ENCODE assay signal across 10 cellular contexts in the genomic region with DNA sequence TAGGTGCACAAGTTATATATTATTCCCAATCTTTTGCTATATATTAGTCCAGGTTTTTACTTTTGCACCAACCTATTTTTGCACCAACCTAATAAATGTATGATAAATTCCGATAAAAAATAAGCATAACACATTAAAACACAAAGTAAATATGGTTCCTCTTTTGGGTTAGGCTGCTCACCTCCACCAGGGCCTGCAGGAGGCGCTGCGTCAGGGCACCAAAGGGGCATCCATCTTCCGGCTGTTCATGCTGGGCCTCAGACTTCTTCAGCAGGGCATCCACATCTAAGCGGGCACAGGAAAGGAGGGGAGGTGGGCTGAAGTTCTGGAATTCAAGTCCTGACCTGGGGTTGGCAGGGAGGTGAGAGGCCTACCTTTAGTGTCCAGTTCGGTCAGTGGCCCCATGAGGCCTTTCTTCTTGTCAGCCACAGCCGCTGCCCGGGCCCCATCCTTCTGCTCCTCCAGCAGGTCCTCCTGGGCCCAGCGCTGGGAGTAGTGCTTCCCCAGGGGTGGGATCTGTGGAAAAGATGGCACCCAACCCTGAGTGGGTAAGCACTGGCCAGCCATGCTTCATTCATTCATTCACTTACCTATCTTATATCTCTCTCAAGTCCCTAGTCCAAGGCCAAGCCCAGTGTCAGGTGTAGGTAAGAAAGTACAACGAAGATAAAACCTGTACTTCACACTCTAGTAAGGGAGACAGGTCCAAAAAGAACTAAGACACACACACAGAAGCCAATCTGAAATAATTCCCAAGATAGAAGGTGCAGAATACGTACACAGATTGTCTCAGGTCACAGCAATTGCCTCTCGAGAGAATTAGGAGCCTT. TPM values are rescaled to one million over a fixed set of nuclear protein-coding genes. Genes with fewer than 3 reads are reported as not detected.
DNase-seq lines count a peak whose midpoint lies in the region; ATAC-seq and TF ChIP-seq lines count a peak whose summit lies in the region.
"Had no signal": no experiment of that assay in that cellular context is flagged by ENCODE, and none has a peak within 500 bp of the region (broad histone marks: within the 10 kb centered on the region; RNA-seq: fewer than 3 reads in every experiment).

No MANE protein-coding gene starts in this region.

- H3K27me3 Mint-ChIP-seq in T-helper 1 cell treated with Interleukin-12 subunit alpha and Interleukin-12 subunit beta and Interleukin-4 antibody, amounts not matched to agents 30 μg/mL and 1 μg/mL, for 36 hours (ENCODE audit: low read depth): no peaks in the 10 kb centered on the region

- peaks cover 33% of the 10 kb centered on the region for H3K4me1 Mint-ChIP-seq in T-helper 1 cell treated with Interleukin-12 subunit alpha and Interleukin-12 subunit beta and Interleukin-4 antibody, amounts not matched to agents 30 μg/mL and 1 μg/mL, for 36 hours (ENCODE audit: low read depth)

- H3K9ac ChIP-seq in Karpas-422 (ENCODE audit: low read length) (no peak overlapping the region), neural cell (ENCODE audit: low read length) (no peak overlapping the region)

- peaks cover 60% of the 10 kb centered on the region for H3K36me3 Mint-ChIP-seq in T-helper 1 cell treated with Interleukin-12 subunit alpha and Interleukin-12 subunit beta and Interleukin-4 antibody, amounts not matched to agents 30 μg/mL and 1 μg/mL, for 36 hours (ENCODE audit: low read depth)

- H3K9me3 ChIP-seq in Karpas-422 (ENCODE audit: low read length) (no peaks in the 10 kb centered on the region), neural cell (ENCODE audit: low read length) (no peaks in the 10 kb centered on the region)
- H3K9me3 ChIP-seq: heart left ventricle had no signal

- H3K27ac ChIP-seq in Karpas-422 (ENCODE audit: low read length): no peak overlapping the region
- no peak overlapping the region for H3K27ac ChIP-seq in neural cell (ENCODE audit: low read length)
- H3K27ac ChIP-seq: heart left ventricle had no signal

- H3K27ac Mint-ChIP-seq in T-helper 1 cell treated with Interleukin-12 subunit alpha and Interleukin-12 subunit beta and Interleukin-4 antibody, amounts not matched to agents 30 μg/mL and 1 μg/mL, for 36 hours: peak overlapping the region; percentile 60

- ATAC-seq in GM19397 (IDR thresholded peaks at IDR 0.05; ENCODE audit: unreplicated experiment): no peak
- no peak for ATAC-seq in GM18870 (IDR thresholded peaks at IDR 0.05; ENCODE audit: unreplicated experiment)
- ATAC-seq: heart left ventricle had no signal

- H3K79me2 ChIP-seq in Karpas-422 (ENCODE audit: low read length): peaks cover 18% of the 10 kb centered on the region
- H3K79me2 ChIP-seq in neural cell (replicated peaks; ENCODE audit: insufficient read depth, low read length): peaks cover 3% of the 10 kb centered on the region

- H3K9me2 ChIP-seq in Karpas-422 (replicated peaks; ENCODE audit: insufficient read depth, low read length) (no peaks in the 10 kb centered on the region), neural cell (ENCODE audit: insufficient read depth, low read length) (no peaks in the 10 kb centered on the region)

- H3K4me3 Mint-ChIP-seq in T-helper 1 cell treated with Interleukin-12 subunit alpha and Interleukin-12 subunit beta and Interleukin-4 antibody, amounts not matched to agents 30 μg/mL and 1 μg/mL, for 36 hours: no peak overlapping the region

- H2AFZ ChIP-seq in Karpas-422 (ENCODE audit: low read length) (no peak overlapping the region), neural cell (ENCODE audit: low read depth, low read length) (no peak overlapping the region)

- H3F3A ChIP-seq in neural cell (ENCODE audit: insufficient read depth, low read length, poor library complexity, severe bottlenecking): no peaks in the 10 kb centered on the region

- H3K36me3 ChIP-seq in Karpas-422 (ENCODE audit: insufficient read depth, low read length) (peaks cover 21% of the 10 kb centered on the region), neural cell (ENCODE audit: insufficient read depth, low read length) (peaks cover 5% of the 10 kb centered on the region)

- no peak overlapping the region for H3K4me3 ChIP-seq in Karpas-422 (ENCODE audit: low read length)
- no peak overlapping the region for H3K4me3 ChIP-seq in astrocyte of the spinal cord (ENCODE audit: low read depth, low read length)
- no peak overlapping the region for H3K4me3 ChIP-seq in neural cell (ENCODE audit: low read length)
- H3K4me3 ChIP-seq: heart left ventricle had no signal

- TF ChIP-seq EP300 in neural cell (conservative IDR thresholded peaks at IDR 0.05; ENCODE audit: poor library complexity, severe bottlenecking): no peak

- H3K27me3 ChIP-seq in Karpas-422 (ENCODE audit: low read length) (no peaks in the 10 kb centered on the region), neural cell (ENCODE audit: insufficient read depth, low read depth, low read length) (no peaks in the 10 kb centered on the region)
- H3K27me3 ChIP-seq: heart left ventricle had no signal

- no peak for TF ChIP-seq RAD21 in neural cell (conservative IDR thresholded peaks at IDR 0.05)

- H3K9me3 Mint-ChIP-seq in T-helper 1 cell treated with Interleukin-12 subunit alpha and Interleukin-12 subunit beta and Interleukin-4 antibody, amounts not matched to agents 30 μg/mL and 1 μg/mL, for 36 hours: no peaks in the 10 kb centered on the region

- in situ Hi-C loops in astrocyte of the spinal cord (cut with HindIII; ENCODE audit: low sequenced_read_pairs): no loop called here

- DNase-seq in T-helper 1 cell (no peak), Karpas-422 (peak; percentile 76), astrocyte of the spinal cord (ENCODE audit: low read depth, low spot score) (no peak), NCI-H446 (lab: John Stamatoyannopoulos, UW) (no peak)
- DNase-seq: heart left ventricle, NCI-H526 treated with DMSO at 0.1 percent for 48 hours had no signal

- peaks cover 16% of the 10 kb centered on the region for H3K4me1 ChIP-seq in Karpas-422 (ENCODE audit: low read length)

- no peak overlapping the region for H3K4me2 ChIP-seq in Karpas-422 (ENCODE audit: low read depth, low read length, poor library complexity, severe bottlenecking)
- no peak overlapping the region for H3K4me2 ChIP-seq in neural cell (ENCODE audit: low read length)

- TF ChIP-seq CTCF in astrocyte of the spinal cord (IDR thresholded peaks at IDR 0.05; ENCODE audit: low read depth, low read length): peak; percentile 49
- peak; percentile 42 for TF ChIP-seq CTCF in neural cell (IDR thresholded peaks at IDR 0.05; ENCODE audit: poor library complexity, severe bottlenecking)

- H4K20me1 ChIP-seq in Karpas-422 (ENCODE audit: insufficient read depth, low read depth, low read length) (no peaks in the 10 kb centered on the region), neural cell (ENCODE audit: insufficient read depth) (no peaks in the 10 kb centered on the region)

TF ChIP-seq in neural cell, 6 proteins besides CTCF, POLR2A, EP300 and RAD21:
- TF ChIP-seq MXI1 (conservative IDR thresholded peaks at IDR 0.05; ENCODE audit: poor library complexity, severe bottlenecking): no peak
- no peak for TF ChIP-seq POLR2AphosphoS5 (IDR thresholded peaks at IDR 0.05)
- TF ChIP-seq EZH2 (IDR thresholded peaks at IDR 0.05; ENCODE audit: borderline replicate concordance, insufficient read depth, low read length, poor library complexity, severe bottlenecking): no peak
- no peak for TF ChIP-seq TAF1 (IDR thresholded peaks at IDR 0.05; ENCODE audit: low read depth)
- TF ChIP-seq SMC3 (conservative IDR thresholded peaks at IDR 0.05; ENCODE audit: poor library complexity): no peak
- TF ChIP-seq, protein P1, sequence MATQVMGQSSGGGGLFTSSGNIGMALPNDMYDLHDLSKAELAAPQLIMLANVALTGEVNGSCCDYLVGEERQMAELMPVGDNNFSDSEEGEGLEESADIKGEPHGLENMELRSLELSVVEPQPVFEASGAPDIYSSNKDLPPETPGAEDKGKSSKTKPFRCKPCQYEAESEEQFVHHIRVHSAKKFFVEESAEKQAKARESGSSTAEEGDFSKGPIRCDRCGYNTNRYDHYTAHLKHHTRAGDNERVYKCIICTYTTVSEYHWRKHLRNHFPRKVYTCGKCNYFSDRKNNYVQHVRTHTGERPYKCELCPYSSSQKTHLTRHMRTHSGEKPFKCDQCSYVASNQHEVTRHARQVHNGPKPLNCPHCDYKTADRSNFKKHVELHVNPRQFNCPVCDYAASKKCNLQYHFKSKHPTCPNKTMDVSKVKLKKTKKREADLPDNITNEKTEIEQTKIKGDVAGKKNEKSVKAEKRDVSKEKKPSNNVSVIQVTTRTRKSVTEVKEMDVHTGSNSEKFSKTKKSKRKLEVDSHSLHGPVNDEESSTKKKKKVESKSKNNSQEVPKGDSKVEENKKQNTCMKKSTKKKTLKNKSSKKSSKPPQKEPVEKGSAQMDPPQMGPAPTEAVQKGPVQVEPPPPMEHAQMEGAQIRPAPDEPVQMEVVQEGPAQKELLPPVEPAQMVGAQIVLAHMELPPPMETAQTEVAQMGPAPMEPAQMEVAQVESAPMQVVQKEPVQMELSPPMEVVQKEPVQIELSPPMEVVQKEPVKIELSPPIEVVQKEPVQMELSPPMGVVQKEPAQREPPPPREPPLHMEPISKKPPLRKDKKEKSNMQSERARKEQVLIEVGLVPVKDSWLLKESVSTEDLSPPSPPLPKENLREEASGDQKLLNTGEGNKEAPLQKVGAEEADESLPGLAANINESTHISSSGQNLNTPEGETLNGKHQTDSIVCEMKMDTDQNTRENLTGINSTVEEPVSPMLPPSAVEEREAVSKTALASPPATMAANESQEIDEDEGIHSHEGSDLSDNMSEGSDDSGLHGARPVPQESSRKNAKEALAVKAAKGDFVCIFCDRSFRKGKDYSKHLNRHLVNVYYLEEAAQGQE (IDR thresholded peaks at IDR 0.05; ENCODE audit: borderline replicate concordance): no peak

RNA-seq across cellular contexts. Expression of a gene that starts 5.2 kb away (rescaled TPM):
- 80.2 and 122 TPM in 2 replicates for total RNA-seq in Karpas-422 (2014; rRNA removed; shearing (Covaris generic); ENCODE audit: low replicate concordance)
- polyA plus RNA-seq in neural cell: 55.4 and 64.0 TPM in 2 replicates
- 36.5 and 39.1 TPM in 2 replicates for polyA minus RNA-seq in neural cell

RNA-seq across cellular contexts. Expression of a gene that starts 5.8 kb away (rescaled TPM):
- total RNA-seq in Karpas-422 (2014; rRNA removed; shearing (Covaris generic); ENCODE audit: low replicate concordance): 102 and 123 TPM in 2 replicates
- 179 and 188 TPM in 2 replicates for polyA plus RNA-seq in neural cell
- 133 and 144 TPM in 2 replicates for polyA minus RNA-seq in neural cell

RNA-seq across cellular contexts. Expression of a gene that starts 17.3 kb away (rescaled TPM):
- total RNA-seq in Karpas-422 (2014; rRNA removed; shearing (Covaris generic); ENCODE audit: low replicate concordance): 41.6 and 86.6 TPM in 2 replicates
- polyA plus RNA-seq in neural cell: 18.7 and 21.3 TPM in 2 replicates
- 6.1 and 12.4 TPM in 2 replicates for polyA minus RNA-seq in neural cell

RNA-seq across cellular contexts. Expression of a gene that starts 23.0 kb away (rescaled TPM):
- total RNA-seq in Karpas-422 (2014; rRNA removed; shearing (Covaris generic); ENCODE audit: low replicate concordance): 79.3 and 84.6 TPM in 2 replicates
- polyA plus RNA-seq in neural cell: 47.6 and 78.3 TPM in 2 replicates
- 23.4 and 24.6 TPM in 2 replicates for polyA minus RNA-seq in neural cell

RNA-seq across cellular contexts. Expression of a gene that starts 37.3 kb away (rescaled TPM):
- total RNA-seq in Karpas-422 (2014; rRNA removed; shearing (Covaris generic); ENCODE audit: low replicate concordance): 22.1 and 48.7 TPM in 2 replicates
- 34.4 and 40.3 TPM in 2 replicates for polyA plus RNA-seq in neural cell
- 60.5 and 73.5 TPM in 2 replicates for polyA minus RNA-seq in neural cell
